Comparison of ENCODE assay signal across 1 cellular context in the genomic region with DNA sequence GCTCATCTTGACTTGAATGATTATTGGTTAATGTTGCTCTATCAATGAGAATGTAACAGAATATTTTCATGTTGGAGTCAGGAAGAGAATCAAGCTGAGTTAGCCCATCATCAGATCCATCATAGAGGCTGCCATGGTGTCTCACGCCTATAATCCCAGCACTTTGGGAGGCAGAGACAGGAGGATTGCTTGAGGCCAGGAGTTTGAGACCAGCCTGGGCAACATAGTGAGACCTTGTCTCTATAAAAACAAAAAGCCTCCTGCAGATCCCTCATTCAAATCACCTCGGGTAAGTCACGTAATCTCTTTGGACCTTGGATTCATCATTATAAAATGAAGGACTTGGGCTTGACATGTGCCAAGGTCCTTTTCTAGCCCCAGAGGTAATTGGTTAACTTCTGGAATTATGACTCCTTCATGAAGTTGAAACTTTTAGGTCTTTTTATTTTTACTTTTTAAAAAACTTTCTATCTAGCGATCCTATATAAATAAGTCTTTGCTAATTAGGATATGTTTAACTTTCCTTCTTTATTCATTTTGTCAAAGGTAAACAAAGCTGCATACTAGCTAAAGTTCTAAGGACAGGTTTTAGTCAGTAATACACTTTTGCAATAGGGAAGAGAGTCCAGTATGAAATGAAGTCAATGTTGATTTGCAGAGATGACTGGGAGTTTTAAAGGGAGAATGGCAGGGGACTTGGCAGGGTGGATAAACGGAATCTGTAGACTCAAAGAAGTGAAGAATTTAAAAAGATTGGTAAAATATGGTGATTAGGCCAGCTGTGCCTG.
A peak's percentile ranks its signal among the peaks of the same experiment; 100 is the strongest.
TF ChIP-seq lines count a peak whose summit lies in the region.

No MANE protein-coding gene starts in this region.

TF ChIP-seq in HepG2, 621 proteins besides CTCF, POLR2A, EP300 and RAD21 (continued from another document):
- TF ChIP-seq, protein P1, sequence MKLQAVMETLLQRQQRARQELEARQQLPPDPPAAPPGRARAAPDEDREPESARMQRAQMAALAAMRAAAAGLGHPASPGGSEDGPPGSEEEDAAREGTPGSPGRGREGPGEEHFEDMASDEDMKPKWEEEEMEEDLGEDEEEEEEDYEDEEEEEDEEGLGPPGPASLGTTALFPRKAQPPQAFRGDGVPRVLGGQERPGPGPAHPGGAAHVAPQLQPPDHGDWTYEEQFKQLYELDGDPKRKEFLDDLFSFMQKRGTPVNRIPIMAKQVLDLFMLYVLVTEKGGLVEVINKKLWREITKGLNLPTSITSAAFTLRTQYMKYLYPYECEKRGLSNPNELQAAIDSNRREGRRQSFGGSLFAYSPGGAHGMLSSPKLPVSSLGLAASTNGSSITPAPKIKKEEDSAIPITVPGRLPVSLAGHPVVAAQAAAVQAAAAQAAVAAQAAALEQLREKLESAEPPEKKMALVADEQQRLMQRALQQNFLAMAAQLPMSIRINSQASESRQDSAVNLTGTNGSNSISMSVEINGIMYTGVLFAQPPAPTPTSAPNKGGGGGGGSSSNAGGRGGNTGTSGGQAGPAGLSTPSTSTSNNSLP (IDR thresholded peaks at IDR 0.05; ENCODE audit: low read depth, low read length): peak; percentile 47
- TF ChIP-seq ZNF713 (CRISPR knock-in tag; IDR thresholded peaks at IDR 0.05) (no peak), IRF2 (CRISPR knock-in tag; IDR thresholded peaks at IDR 0.05) (no peak), SSRP1 (CRISPR knock-in tag; IDR thresholded peaks at IDR 0.05) (no peak)
